In genomic region chr13:99042851-99043250, GRCh38 we compare ENCODE assay signal across 22 cellular contexts.
DNase-seq lines count a peak whose midpoint lies in the region; ATAC-seq and TF ChIP-seq lines count a peak whose summit lies in the region.
"Had no signal": no experiment of that assay in that cellular context is flagged by ENCODE, and none has a peak within 500 bp of the region (broad histone marks: within the 10 kb centered on the region; RNA-seq: fewer than 3 reads in every experiment).

No MANE protein-coding gene starts in this region.

- H3K9ac ChIP-seq in BLaER1 = no peak overlapping the region
- H3K9ac ChIP-seq in BLaER1 treated with 17β-estradiol and CSF1 and Interleukin-3, amounts not matched to agents 10 nM and 100 nM = peak overlapping the region in 5 of 11 experiments; percentile 2 to 55 (median 34); a peak in 8 of 22 replicates
- H3K9ac ChIP-seq in Karpas-422 (ENCODE audit: low read length) = peak overlapping the region; percentile 16; the same call in 1 of the 2 replicates
- H3K9ac ChIP-seq in mesenchymal stem cell (ENCODE audit: low read length) = no peak overlapping the region
- H3K9ac ChIP-seq in MM.1S (ENCODE audit: low read length) = no peak overlapping the region

- H3K18ac ChIP-seq in mesenchymal stem cell (ENCODE audit: low read depth in 1 of 2, low read length in 2 of 2) = peak overlapping the region in 1 of 2 experiments; percentile 85

- ATAC-seq in right lobe of liver = no peak
- ATAC-seq: activated naive CD4-positive, alpha-beta T cell treated with anti-CD3 and anti-CD28 coated beads, Interleukin-2, amount 50 U/mL, for 72 hours; gastrocnemius medialis; lower lobe of right lung; right cardiac atrium; upper lobe of right lung had no signal

- H3K4me2 ChIP-seq in BLaER1 (peak overlapping the region; percentile 71), Karpas-422 (ENCODE audit: low read depth, low read length, poor library complexity, severe bottlenecking) (peak overlapping the region; percentile 61), mesenchymal stem cell (ENCODE audit: low read length, poor library complexity, severe bottlenecking) (no peak overlapping the region), MM.1S (ENCODE audit: low read depth, low read length) (no peak overlapping the region)
- H3K4me2 ChIP-seq in BLaER1 treated with 17β-estradiol and CSF1 and Interleukin-3, amounts not matched to agents 10 nM and 100 nM = peak overlapping the region in 10 of 11 experiments; percentile 30 to 91 (median 84); a peak in 20 of 22 replicates

- peak overlapping the region; percentile 42 for H4K8ac ChIP-seq in mesenchymal stem cell (ENCODE audit: low read length)

- DNase-seq in Karpas-422 (peak; percentile 58), mesenchymal stem cell (no peak), MM.1S (no peak), right lobe of liver (no peak), NCI-H187 (lab: John Stamatoyannopoulos, UW) (no peak)
- DNase-seq: activated CD4-positive, alpha-beta T cell treated with anti-CD3 and anti-CD28 coated beads for 4 hours; cortex of kidney; gastrocnemius medialis; H9; lower lobe of right lung; MG63; NCI-H2081; NCI-H2227 treated with DMSO at 0.1 percent for 48 hours; NCI-H526 treated with DMSO at 0.1 percent for 48 hours; right cardiac atrium; SJCRH30; spleen; T-helper 1 cell; upper lobe of right lung had no signal

- H2AK5ac ChIP-seq in mesenchymal stem cell (ENCODE audit: low read length, severe bottlenecking) = peak overlapping the region; percentile 41

- TF ChIP-seq POLR2A in right lobe of liver (IDR thresholded peaks at IDR 0.05) = no peak

- H4K20me1 ChIP-seq in BLaER1 = peaks cover 77% of the 10 kb centered on the region
- H4K20me1 ChIP-seq in BLaER1 treated with 17β-estradiol and CSF1 and Interleukin-3, amounts not matched to agents 10 nM and 100 nM = peaks cover 0 to 11% (median 0%) of the 10 kb centered on the region in 11 experiments; a peak in 7 of 22 replicates
- H4K20me1 ChIP-seq in Karpas-422 (ENCODE audit: insufficient read depth, low read depth, low read length) = no peaks in the 10 kb centered on the region
- H4K20me1 ChIP-seq in MM.1S (ENCODE audit: insufficient read depth, low read length) = no peaks in the 10 kb centered on the region

- no peak overlapping the region for H2BK5ac ChIP-seq in mesenchymal stem cell (ENCODE audit: low read depth, low read length, poor library complexity, severe bottlenecking)

- H2AFZ ChIP-seq in Karpas-422 (ENCODE audit: low read length) = no peak overlapping the region
- H2AFZ ChIP-seq in mesenchymal stem cell (ENCODE audit: low read depth, low read length) = no peak overlapping the region
- H2AFZ ChIP-seq in MM.1S (ENCODE audit: low read length) = no peak overlapping the region

- WGBS in mesenchymal stem cell = 97% methylated on average over 2 of the region's 2 CpGs
- WGBS in right lobe of liver (ENCODE audit: insufficient coverage, low coverage, low lambda C conversion rate, missing lambda C conversion rate) = no CpG with 5 or more reads among the region's 2 CpGs

- no peak overlapping the region for H3K14ac ChIP-seq in mesenchymal stem cell (ENCODE audit: low read length in 2 of 2)

- TF ChIP-seq CTCF in MM.1S (IDR thresholded peaks at IDR 0.05; ENCODE audit: low read length) = no peak
- TF ChIP-seq CTCF in right lobe of liver (IDR thresholded peaks at IDR 0.05) = no peak

- H3K23ac ChIP-seq in mesenchymal stem cell (ENCODE audit: low read length in 2 of 2) = peak overlapping the region in 1 of 2 experiments; percentile 96

- peak overlapping the region; percentile 67 to 90 for H2BK12ac ChIP-seq in mesenchymal stem cell (ENCODE audit: low read length in 2 of 2)

- H3K27ac ChIP-seq in BLaER1 (no peak overlapping the region), Karpas-422 (ENCODE audit: low read length) (peak overlapping the region; percentile 39; the same call in 1 of the 2 replicates), mesenchymal stem cell (ENCODE audit: low read length, poor library complexity, severe bottlenecking) (no peak overlapping the region), MM.1S (ENCODE audit: low read length) (no peak overlapping the region), right lobe of liver (no peak overlapping the region)
- H3K27ac ChIP-seq in BLaER1 treated with 17β-estradiol and CSF1 and Interleukin-3, amounts not matched to agents 10 nM and 100 nM = peak overlapping the region in 7 of 11 experiments; percentile 12 to 83 (median 49); a peak in 12 of 22 replicates
- H3K27ac ChIP-seq: gastrocnemius medialis, lower lobe of right lung, SJCRH30, spleen, upper lobe of right lung had no signal

- peak overlapping the region; percentile 89 for H4K91ac ChIP-seq in mesenchymal stem cell (ENCODE audit: low read length)

- H3K79me2 ChIP-seq in Karpas-422 (ENCODE audit: low read length) (no peaks in the 10 kb centered on the region), MM.1S (ENCODE audit: low read length) (peaks cover 28% of the 10 kb centered on the region; the same call in 1 of the 2 replicates)

- intact Hi-C loops in right lobe of liver (cut with DNase I) = no loop called here

- H3K36me3 ChIP-seq in BLaER1 (no peaks in the 10 kb centered on the region), Karpas-422 (ENCODE audit: insufficient read depth, low read length) (no peaks in the 10 kb centered on the region), mesenchymal stem cell (ENCODE audit: control insufficient read depth in 1 of 2, insufficient read depth in 2 of 2, low read depth in 1 of 2, low read length in 2 of 2) (no peaks in the 10 kb centered on the region), MM.1S (replicated peaks; ENCODE audit: insufficient read depth, low read length) (no peaks in the 10 kb centered on the region), right lobe of liver (no peaks in the 10 kb centered on the region)
- H3K36me3 ChIP-seq in BLaER1 treated with 17β-estradiol and CSF1 and Interleukin-3, amounts not matched to agents 10 nM and 100 nM = no peaks in the 10 kb centered on the region
- H3K36me3 ChIP-seq: gastrocnemius medialis, lower lobe of right lung, MG63, SJCRH30, spleen, upper lobe of right lung had no signal

- H3K27me3 ChIP-seq in BLaER1 = peaks cover 32% of the 10 kb centered on the region
- H3K27me3 ChIP-seq in BLaER1 treated with 17β-estradiol and CSF1 and Interleukin-3, amounts not matched to agents 10 nM and 100 nM = peaks cover 21 to 90% (median 51%) of the 10 kb centered on the region in 11 experiments
- no peaks in the 10 kb centered on the region for H3K27me3 ChIP-seq in Karpas-422 (ENCODE audit: low read length)
- H3K27me3 ChIP-seq in mesenchymal stem cell (ENCODE audit: control insufficient read depth in 1 of 2, insufficient read depth in 1 of 2, low read length in 2 of 2) = no peaks in the 10 kb centered on the region
- H3K27me3 ChIP-seq in MM.1S (replicated peaks; ENCODE audit: insufficient read depth, low read length) = no peaks in the 10 kb centered on the region
- no peaks in the 10 kb centered on the region for H3K27me3 ChIP-seq in right lobe of liver
- H3K27me3 ChIP-seq: gastrocnemius medialis, MG63, SJCRH30, upper lobe of right lung had no signal

- no peak overlapping the region for H3K4ac ChIP-seq in mesenchymal stem cell (ENCODE audit: low read depth in 1 of 2, low read length in 2 of 2)

- no peak overlapping the region for H3K4me3 ChIP-seq in BLaER1
- no peak overlapping the region; a peak in 1 of 20 replicates for H3K4me3 ChIP-seq in BLaER1 treated with 17β-estradiol and CSF1 and Interleukin-3, amounts not matched to agents 10 nM and 100 nM
- peak overlapping the region; percentile 23; the same call in 1 of the 2 replicates for H3K4me3 ChIP-seq in Karpas-422 (ENCODE audit: low read length)
- H3K4me3 ChIP-seq in mesenchymal stem cell (ENCODE audit: insufficient read depth in 1 of 2, low read depth in 1 of 2, low read length in 2 of 2) = no peak overlapping the region
- no peak overlapping the region for H3K4me3 ChIP-seq in MM.1S (ENCODE audit: low read length)
- H3K4me3 ChIP-seq in right lobe of liver = no peak overlapping the region
- H3K4me3 ChIP-seq: gastrocnemius medialis, lower lobe of right lung, MG63, SJCRH30, spleen, upper lobe of right lung had no signal

- H3F3A ChIP-seq in MM.1S (ENCODE audit: insufficient read depth, low read length) = no peaks in the 10 kb centered on the region

- H2BK15ac ChIP-seq in mesenchymal stem cell (ENCODE audit: low read depth, poor library complexity, severe bottlenecking) = peak overlapping the region; percentile 77

- H3K9me2 ChIP-seq in Karpas-422 (replicated peaks; ENCODE audit: insufficient read depth, low read length) = no peaks in the 10 kb centered on the region
- no peaks in the 10 kb centered on the region for H3K9me2 ChIP-seq in MM.1S (replicated peaks; ENCODE audit: insufficient read depth, low read length)

- peaks cover 61% of the 10 kb centered on the region for H3K4me1 ChIP-seq in BLaER1
- peaks cover 55 to 72% (median 67%) of the 10 kb centered on the region in 10 experiments for H3K4me1 ChIP-seq in BLaER1 treated with 17β-estradiol and CSF1 and Interleukin-3, amounts not matched to agents 10 nM and 100 nM
- H3K4me1 ChIP-seq in Karpas-422 (ENCODE audit: low read length) = peaks cover 37% of the 10 kb centered on the region
- H3K4me1 ChIP-seq in mesenchymal stem cell (ENCODE audit: control insufficient read depth, insufficient read depth, low read depth, low read length) = peaks cover 2% of the 10 kb centered on the region
- no peaks in the 10 kb centered on the region for H3K4me1 ChIP-seq in MM.1S (ENCODE audit: low read length)
- H3K4me1 ChIP-seq in right lobe of liver = no peaks in the 10 kb centered on the region
- H3K4me1 ChIP-seq: SJCRH30 had no signal

- H3K9me3 ChIP-seq in BLaER1 = no peaks in the 10 kb centered on the region
- H3K9me3 ChIP-seq in BLaER1 treated with 17β-estradiol and CSF1 and Interleukin-3, amounts not matched to agents 10 nM and 100 nM (replicated peaks in 1 of 11) = no peaks in the 10 kb centered on the region
- no peaks in the 10 kb centered on the region for H3K9me3 ChIP-seq in Karpas-422 (ENCODE audit: low read length)
- H3K9me3 ChIP-seq in mesenchymal stem cell (ENCODE audit: control insufficient read depth, low read length) = no peaks in the 10 kb centered on the region
- no peaks in the 10 kb centered on the region for H3K9me3 ChIP-seq in MM.1S (replicated peaks; ENCODE audit: insufficient read depth, low read length)
- no peaks in the 10 kb centered on the region for H3K9me3 ChIP-seq in right lobe of liver
- H3K9me3 ChIP-seq: gastrocnemius medialis, lower lobe of right lung, MG63, SJCRH30, spleen, upper lobe of right lung had no signal

- H3K79me1 ChIP-seq in mesenchymal stem cell (replicated peaks; ENCODE audit: low read length, poor library complexity, severe bottlenecking) = peaks cover 12% of the 10 kb centered on the region

- no peak overlapping the region for H2BK120ac ChIP-seq in mesenchymal stem cell (ENCODE audit: low read depth, low read length)

Comparison
In these comparisons a context has a peak if more than half of its experiments do, and no peak if none do; other contexts are left out.
1. H3K27ac ChIP-seq: peak in BLaER1 treated with 17β-estradiol and CSF1 and Interleukin-3, amounts not matched to agents 10 nM and 100 nM (7 of 11) and Karpas-422 (single experiment); none in BLaER1 (single experiment), mesenchymal stem cell (single experiment), MM.1S (single experiment) and right lobe of liver (0 of 3).
2. H3K4me2 ChIP-seq: peak in BLaER1 (single experiment), BLaER1 treated with 17β-estradiol and CSF1 and Interleukin-3, amounts not matched to agents 10 nM and 100 nM (10 of 11) and Karpas-422 (single experiment); none in mesenchymal stem cell (single experiment) and MM.1S (single experiment).